Comparison of ENCODE assay signal across 13 cellular contexts in the genomic region with DNA sequence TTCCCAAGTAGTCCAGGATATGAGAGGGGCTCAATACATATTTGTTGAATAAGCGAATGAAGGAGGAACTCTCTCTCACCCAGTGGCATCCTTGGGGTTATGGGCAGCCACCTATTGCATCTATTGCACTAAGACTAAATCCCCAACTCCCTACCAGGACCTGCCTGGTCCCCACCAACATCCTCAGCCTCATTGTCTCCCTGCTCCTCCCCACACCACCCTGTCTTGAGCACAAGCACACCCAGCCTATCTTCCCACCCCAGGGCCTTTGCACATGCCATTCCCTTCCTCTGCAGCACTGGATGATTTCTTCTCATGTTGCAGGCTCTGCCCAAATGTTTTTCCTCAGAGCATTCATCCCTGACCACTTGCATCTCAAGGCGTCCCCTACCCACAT.
A peak's percentile ranks its signal among the peaks of the same experiment; 100 is the strongest.
DNase-seq lines count a peak whose midpoint lies in the region; ATAC-seq and TF ChIP-seq lines count a peak whose summit lies in the region.
"Had no signal": no experiment of that assay in that cellular context is flagged by ENCODE, and none has a peak within 500 bp of the region (broad histone marks: within the 10 kb centered on the region; RNA-seq: fewer than 3 reads in every experiment).

No MANE protein-coding gene starts in this region.

- WGBS in esophagus muscularis mucosa, result 96% methylated on average over 2 of the region's 2 CpGs

- H3K4me1 ChIP-seq in esophagus muscularis mucosa, result peaks cover 0 to 1% (median 0%) of the 10 kb centered on the region in 4 donors
- H3K4me1 ChIP-seq: HAP-1 had no signal

- H3K27me3 ChIP-seq in esophagus muscularis mucosa, result peaks cover 0 to 86% (median 2%) of the 10 kb centered on the region in 4 donors

- peaks cover 54% of the 10 kb centered on the region for H3K27me3 Mint-ChIP-seq in stimulated activated memory B cell treated with anti-CD40 and anti-IgM and Interleukin-4, amounts not matched to agents 10 μg/mL and 1 μg/mL and 100 μg/mL, for 72 hours

- H3K9me3 Mint-ChIP-seq in stimulated activated memory B cell treated with anti-CD40 and anti-IgM and Interleukin-4, amounts not matched to agents 10 μg/mL and 1 μg/mL and 100 μg/mL, for 72 hours, result peaks cover 19% of the 10 kb centered on the region

- TF ChIP-seq CTCF in GM10266 (IDR thresholded peaks at IDR 0.05; ENCODE audit: control insufficient read depth, insufficient read depth, low read depth, missing control alignments) (no peak), esophagus muscularis mucosa (IDR thresholded peaks at IDR 0.05) (no peak)

- intact Hi-C loops in esophagus muscularis mucosa (cut with DNase I), result no loop called here

- peaks cover 4% of the 10 kb centered on the region for H3K4me1 Mint-ChIP-seq in stimulated activated memory B cell treated with anti-CD40 and anti-IgM and Interleukin-4, amounts not matched to agents 10 μg/mL and 1 μg/mL and 100 μg/mL, for 72 hours

- in situ Hi-C loops in ACHN (cut with HindIII; ENCODE audit: low pct_ligation_motif_present, low pct_unique_long_range_greater_than_20kb, low sequenced_read_pairs), result no loop called here

- H3K36me3 Mint-ChIP-seq in stimulated activated memory B cell treated with anti-CD40 and anti-IgM and Interleukin-4, amounts not matched to agents 10 μg/mL and 1 μg/mL and 100 μg/mL, for 72 hours, result no peaks in the 10 kb centered on the region
- H3K36me3 Mint-ChIP-seq: CD4-positive, alpha-beta memory T cell had no signal

- TF ChIP-seq POLR2A in esophagus muscularis mucosa (IDR thresholded peaks at IDR 0.05; ENCODE audit: low read depth), result no peak

- no peak overlapping the region for H3K4me3 Mint-ChIP-seq in stimulated activated memory B cell treated with anti-CD40 and anti-IgM and Interleukin-4, amounts not matched to agents 10 μg/mL and 1 μg/mL and 100 μg/mL, for 72 hours
- H3K4me3 Mint-ChIP-seq: CD4-positive, alpha-beta memory T cell had no signal

- DNase-seq in AG20443 (ENCODE audit: low spot score) (peak; percentile 1), GM10266 (ENCODE audit: extremely low spot score) (peak; percentile 2), esophagus muscularis mucosa (ENCODE audit: extremely low spot score) (peak; percentile 78), ACHN (no peak)
- no peak for DNase-seq in activated naive CD4-positive, alpha-beta T cell (lab: John Stamatoyannopoulos, UW)
- DNase-seq: C1 segment of cervical spinal cord; CD4-positive, alpha-beta memory T cell; DMS153; DND-41; GDM1; GOT3 had no signal

- no peak for TF ChIP-seq EP300 in esophagus muscularis mucosa (IDR thresholded peaks at IDR 0.05)

- no peak overlapping the region for H3K4me3 ChIP-seq in esophagus muscularis mucosa
- H3K4me3 ChIP-seq: HAP-1 had no signal

- H3K36me3 ChIP-seq in esophagus muscularis mucosa, result no peaks in the 10 kb centered on the region
- H3K36me3 ChIP-seq: HAP-1 had no signal

- H3K27ac ChIP-seq in esophagus muscularis mucosa (replicated peaks in 1 of 4), result no peak overlapping the region

- H3K27ac Mint-ChIP-seq in stimulated activated memory B cell treated with anti-CD40 and anti-IgM and Interleukin-4, amounts not matched to agents 10 μg/mL and 1 μg/mL and 100 μg/mL, for 72 hours, result no peak overlapping the region
- H3K27ac Mint-ChIP-seq: CD4-positive, alpha-beta memory T cell had no signal

- peaks cover 0 to 8% (median 3%) of the 10 kb centered on the region in 4 donors for H3K9me3 ChIP-seq in esophagus muscularis mucosa
- H3K9me3 ChIP-seq: HAP-1 had no signal

- ATAC-seq in stimulated activated memory B cell treated with anti-CD40 and anti-IgM and Interleukin-4, amounts not matched to agents 10 μg/mL and 1 μg/mL and 100 μg/mL, for 72 hours, result no peak

Comparison
In these comparisons a context has a peak if more than half of its experiments do, and no peak if none do; other contexts are left out.
1. DNase-seq: peak in AG20443 (single experiment), GM10266 (single experiment) and esophagus muscularis mucosa (single experiment); none in ACHN (single experiment) and activated naive CD4-positive, alpha-beta T cell (0 of 4).